ENCODE assay signal across 9 cellular contexts in the genomic region with DNA sequence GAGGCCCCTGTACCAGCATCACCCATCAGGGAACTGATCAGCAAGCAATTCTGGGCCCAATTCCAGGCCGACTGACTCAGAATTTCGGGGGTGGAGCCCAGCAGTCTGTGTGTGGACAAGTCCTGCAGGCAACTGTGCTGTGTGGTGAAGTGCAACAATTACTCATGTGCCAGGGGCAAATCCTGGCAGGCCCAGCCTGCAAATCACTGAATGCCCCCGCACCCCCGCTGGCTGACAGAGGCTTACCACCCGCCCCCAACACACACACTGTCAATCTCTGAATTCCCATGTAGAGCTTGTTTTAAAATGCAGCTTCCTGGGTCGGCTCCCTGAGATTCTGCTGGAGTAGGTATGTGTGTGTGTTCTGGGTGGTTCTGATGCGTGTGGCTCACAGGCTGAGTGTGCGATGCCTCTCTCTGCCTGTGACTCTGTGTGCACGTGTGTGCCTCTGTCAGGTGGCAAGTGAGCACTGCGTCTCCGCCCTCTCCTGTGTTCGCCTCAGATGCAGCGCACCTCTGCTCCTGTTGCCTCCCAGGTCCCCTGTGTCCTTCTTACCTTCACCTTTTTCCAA. TPM values are rescaled to one million over a fixed set of nuclear protein-coding genes. Genes with fewer than 3 reads are reported as not detected.
DNase-seq lines count a peak whose midpoint lies in the region; ATAC-seq and TF ChIP-seq lines count a peak whose summit lies in the region.
"Had no signal": no experiment of that assay in that cellular context is flagged by ENCODE, and none has a peak within 500 bp of the region (broad histone marks: within the 10 kb centered on the region; RNA-seq: fewer than 3 reads in every experiment).

No MANE protein-coding gene starts in this region.

- CTCF ChIA-PET in PC-3 (lab: Charles Lee): interaction anchor here (0.7 to 1.0 kb wide), 2 partner anchors 313 to 581 kb away, joined by 3 read pairs; no protein-coding TSS in a partner anchor

- DNase-seq in GM23248: peak; percentile 97
- peak; percentile 99 for DNase-seq in PC-3
- peak; percentile 89 to 96 for DNase-seq in fibroblast of lung (ENCODE audit: low read depth in 2 of 2)
- DNase-seq in renal cortical epithelial cell (ENCODE audit: low read depth): peak; percentile 98
- no peak for DNase-seq in NOMO-1 treated with DMSO at 0.1 percent for 48 hours (lab: John Stamatoyannopoulos, UW; ENCODE audit: unreplicated experiment)
- no peak for DNase-seq in activated gamma-delta T cell (lab: John Stamatoyannopoulos, UW)
- DNase-seq: stimulated activated CD4-positive, alpha-beta T cell treated with anti-CD3 and anti-CD28 coated beads, Interleukin-2, amount 100 ng/mL, for 24 hours had no signal

- peaks cover 4% of the 10 kb centered on the region; the same call in 1 of the 2 replicates for H3F3A ChIP-seq in GM23248 (ENCODE audit: insufficient read depth)
- H3F3A ChIP-seq in PC-3 (ENCODE audit: low read length, unreplicated experiment): no peaks in the 10 kb centered on the region

- H3K9me3 ChIP-seq in GM23248 (ENCODE audit: low read depth) (no peaks in the 10 kb centered on the region), PC-3 (ENCODE audit: low read length) (no peaks in the 10 kb centered on the region), fibroblast of lung (ENCODE audit: control insufficient read depth, insufficient read depth, low read depth, low read length) (no peaks in the 10 kb centered on the region)

- H3K4me1 ChIP-seq in GM23248 (ENCODE audit: insufficient read depth) (peaks cover 8% of the 10 kb centered on the region), PC-3 (ENCODE audit: insufficient read depth, low read length) (peaks cover 14% of the 10 kb centered on the region), fibroblast of lung (ENCODE audit: control insufficient read depth, extremely low read depth, insufficient read depth, low read length) (peaks cover 5% of the 10 kb centered on the region)

- H3K9ac ChIP-seq in GM23248 (peak overlapping the region; percentile 19; the same call in 1 of the 2 replicates), PC-3 (ENCODE audit: low read length) (peak overlapping the region; percentile 20; the same call in 1 of the 2 replicates), fibroblast of lung (ENCODE audit: insufficient read depth, low read length) (no peak overlapping the region)

- H3K27ac ChIP-seq in GM23248 (peak overlapping the region; percentile 21), PC-3 (ENCODE audit: low read length) (peak overlapping the region; percentile 69), fibroblast of lung (ENCODE audit: insufficient read depth, low read length) (no peak overlapping the region)

- H3K27me3 ChIP-seq in GM23248 (replicated peaks; ENCODE audit: insufficient read depth) (no peaks in the 10 kb centered on the region), PC-3 (ENCODE audit: low read length) (no peaks in the 10 kb centered on the region), fibroblast of lung (ENCODE audit: control insufficient read depth, insufficient read depth, low read length) (no peaks in the 10 kb centered on the region)

- H2AFZ ChIP-seq in GM23248 (peak overlapping the region; percentile 41; the same call in 1 of the 2 replicates), PC-3 (ENCODE audit: low read length) (peak overlapping the region; percentile 72), fibroblast of lung (ENCODE audit: low read length) (no peak overlapping the region)

- WGBS in GM23248 (ENCODE audit: low coverage in 1 of 2, low lambda C conversion rate in 2 of 2, missing lambda C conversion rate in 2 of 2), 2 experiments: 19 to 40% methylated on average over 10 to 13 of the region's 13 CpGs

- H3K4me2 ChIP-seq in GM23248 (ENCODE audit: unreplicated experiment) (peak overlapping the region; percentile 33), PC-3 (ENCODE audit: low read length) (peak overlapping the region; percentile 74), fibroblast of lung (ENCODE audit: extremely low read depth, insufficient read depth, low read length) (peak overlapping the region; percentile 25)

- H3K79me2 ChIP-seq in GM23248 (ENCODE audit: insufficient read depth) (no peaks in the 10 kb centered on the region), PC-3 (ENCODE audit: low read length) (no peaks in the 10 kb centered on the region), fibroblast of lung (ENCODE audit: control insufficient read depth, insufficient read depth, low read length) (no peaks in the 10 kb centered on the region)

- POLR2A ChIA-PET in PC-3 (lab: Charles Lee; ENCODE audit: unreplicated experiment): no interaction called here

- H3K36me3 ChIP-seq in GM23248 (ENCODE audit: low read depth) (no peaks in the 10 kb centered on the region), PC-3 (ENCODE audit: low read depth, low read length) (no peaks in the 10 kb centered on the region), fibroblast of lung (ENCODE audit: control insufficient read depth, insufficient read depth, low read length) (no peaks in the 10 kb centered on the region)

- H3K4me3 ChIP-seq in GM23248: no peak overlapping the region
- H3K4me3 ChIP-seq in PC-3 (ENCODE audit: low read length): peak overlapping the region; percentile 30; the same call in 1 of the 2 replicates
- no peak overlapping the region for H3K4me3 ChIP-seq in fibroblast of lung (replicated peaks in 1 of 4; ENCODE audit: control extremely low read depth in 1 of 4, insufficient read depth in 1 of 4, low read depth in 3 of 4, low read length in 4 of 4)

- in situ Hi-C loops in GM23248 (cut with MboI): no loop called here

- H4K20me1 ChIP-seq in GM23248 (ENCODE audit: insufficient read depth): no peaks in the 10 kb centered on the region
- no peaks in the 10 kb centered on the region for H4K20me1 ChIP-seq in PC-3 (ENCODE audit: low read length)
- H4K20me1 ChIP-seq in fibroblast of lung (ENCODE audit: control insufficient read depth, extremely low read depth, insufficient read depth, low read length): no peaks in the 10 kb centered on the region

- H3K9me2 ChIP-seq in GM23248 (ENCODE audit: insufficient read depth) (no peaks in the 10 kb centered on the region), PC-3 (replicated peaks; ENCODE audit: low read length) (no peaks in the 10 kb centered on the region)

- TF ChIP-seq CTCF in PC-3 (conservative IDR thresholded peaks at IDR 0.05; ENCODE audit: low read depth, low read length) (no peak), fibroblast of lung (conservative IDR thresholded peaks at IDR 0.05 in 1 of 2, IDR thresholded peaks at IDR 0.05 in 1 of 2; ENCODE audit: low read depth in 1 of 2, low read length in 2 of 2) (no peak)

- intact Hi-C loops in PC-3 (cut with micrococcal nuclease): no loop called here

- ATAC-seq in PC-3 (peak; percentile 98), HG03521 (IDR thresholded peaks at IDR 0.05; ENCODE audit: unreplicated experiment) (no peak), HG03520 (IDR thresholded peaks at IDR 0.05; ENCODE audit: unreplicated experiment) (no peak)

- BruUV-seq in PC-3 (replicated peaks; lab: Mats Ljungman, UMichigan): no TSS peak

RNA-seq across cellular contexts. Expression of gene SSR1, which starts 45.4 kb away (rescaled TPM):
- total RNA-seq in GM23248 (2014; rRNA removed; shearing (Covaris generic)): 129 and 180 TPM in 2 replicates
- polyA plus RNA-seq in GM23248 (2016; fragmentation: Nextera tagmentation; extraction: Ambion mirVana) (241 and 257 TPM in 2 replicates), fibroblast of lung (237 and 266 TPM in 2 replicates)
- total RNA-seq in PC-3 (2014; rRNA removed) (65.2 and 67.2 TPM in 2 replicates), fibroblast of lung (55.7 and 65.6 TPM in 2 replicates), renal cortical epithelial cell (71.0 and 169 TPM in 2 replicates)
- polyA plus RNA-seq in fibroblast of lung (2012): 133 and 171 TPM in 2 replicates
- polyA minus RNA-seq in fibroblast of lung (ENCODE audit: low replicate concordance): 35.8 and 55.1 TPM in 2 replicates

Comparison
In these comparisons a context has a peak if more than half of its experiments do, and no peak if none do; other contexts are left out.
1. DNase-seq: peak in GM23248 (single experiment), PC-3 (single experiment), fibroblast of lung (2 of 2) and renal cortical epithelial cell (single experiment); none in NOMO-1 treated with DMSO at 0.1 percent for 48 hours (single experiment) and activated gamma-delta T cell (single experiment).
2. Peak in every context shown above with its lines, with median percentiles within 50 percentile points of each other: H3K4me2 ChIP-seq.